Comparison of ENCODE assay signal across 22 cellular contexts in the genomic region with DNA sequence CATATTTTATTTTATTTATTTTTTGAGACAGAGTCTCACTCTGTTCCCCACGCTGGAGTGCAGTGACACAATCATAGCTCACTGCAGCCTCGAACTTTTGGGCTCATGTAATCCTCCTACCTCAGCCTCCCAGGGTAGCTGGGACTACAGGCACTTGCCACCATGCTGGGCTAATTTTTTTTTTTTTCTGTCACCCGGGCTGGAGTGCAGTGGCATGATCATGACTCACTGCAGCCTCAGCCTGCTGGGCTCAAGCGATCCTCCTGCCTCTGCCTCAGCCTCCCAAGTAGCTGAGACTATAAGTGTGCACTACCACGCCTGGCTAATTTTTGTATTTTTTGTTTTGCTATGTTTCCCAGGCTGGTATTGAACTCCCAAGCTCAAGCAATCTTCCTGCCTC. TPM values are rescaled to one million over a fixed set of nuclear protein-coding genes. Genes with fewer than 3 reads are reported as not detected.
"Had no signal": no experiment of that assay in that cellular context is flagged by ENCODE, and none has a peak within 500 bp of the region (broad histone marks: within the 10 kb centered on the region; RNA-seq: fewer than 3 reads in every experiment).

No MANE protein-coding gene starts in this region.

- DNase-seq: colonic mucosa; dermis blood vessel endothelial cell; foreskin melanocyte; head of caudate nucleus; left colon; left ventricle myocardium superior; mesenchymal stem cell; naive B cell; occipital lobe; psoas muscle; stimulated activated CD4-positive, alpha-beta T cell treated with anti-CD3 and anti-CD28 coated beads, Interleukin-2, amount 100 ng/mL, for 24 hours; stimulated activated CD4-positive, alpha-beta T cell treated with anti-CD3 and anti-CD28 coated beads, Interleukin-4, amount 100 ng/mL, for 4 hours; stimulated activated naive B cell treated with anti-CD40 and anti-IgM and Interleukin-4, amounts not matched to agents 10 μg/mL and 1 μg/mL and 100 μg/mL, for 72 hours; stimulated activated naive CD8-positive, alpha-beta T cell treated with anti-CD3 and anti-CD28 coated beads, Interleukin-15, amount 100 ng/mL, for 72 hours had no signal

- ATAC-seq: left colon; left ventricle myocardium superior; psoas muscle; sciatic nerve; stimulated activated naive B cell treated with anti-CD40 and anti-IgM and Interleukin-4, amounts not matched to agents 10 μg/mL and 1 μg/mL and 100 μg/mL, for 72 hours; stimulated activated naive CD8-positive, alpha-beta T cell treated with anti-CD3 and anti-CD28 coated beads, Interleukin-15, amount 100 ng/mL, for 72 hours had no signal

RNA-seq across cellular contexts. Expression of gene UNC45B, which starts 17.1 kb away (rescaled TPM):
- total RNA-seq: colonic mucosa, dermis blood vessel endothelial cell, hepatocyte, kidney epithelial cell, left colon, subcutaneous adipose tissue, tibial nerve had no signal
- polyA plus RNA-seq: hepatocyte had no signal

RNA-seq across cellular contexts. Expression of gene SLC35G3, which starts 29.5 kb away (rescaled TPM):
- total RNA-seq: colonic mucosa, dermis blood vessel endothelial cell, hepatocyte, kidney epithelial cell, left colon, left ventricle myocardium superior, lung, occipital lobe, psoas muscle, sciatic nerve, subcutaneous adipose tissue, tibial nerve, urinary bladder had no signal
- polyA plus RNA-seq: esophagus, hepatocyte, psoas muscle, urinary bladder had no signal

RNA-seq across cellular contexts. Expression of gene FNDC8, which starts 43.3 kb away (rescaled TPM):
- total RNA-seq: colonic mucosa, dermis blood vessel endothelial cell, hepatocyte, kidney epithelial cell, left colon, left ventricle myocardium superior, lung, occipital lobe, psoas muscle, sciatic nerve, subcutaneous adipose tissue, tibial nerve, urinary bladder had no signal
- polyA plus RNA-seq: hepatocyte, lung, psoas muscle had no signal
